ENCODE assay signal across 8 cellular contexts in genomic region chr9:137302176-137303030, GRCh38. TPM values are rescaled to one million over a fixed set of nuclear protein-coding genes. Genes with fewer than 3 reads are reported as not detected.
DNase-seq lines count a peak whose midpoint lies in the region; ATAC-seq and TF ChIP-seq lines count a peak whose summit lies in the region.

Gene NRARP (minus strand): TSS chr9:137302271. CDS start chr9:137301928, 343 bp downstream.

- peaks cover 14% of the 10 kb centered on the region for H3K27me3 Mint-ChIP-seq in activated T-helper 2 cell treated with anti-CD3 and anti-CD28 coated beads, Interferon-gamma antibody, Interleukin-2, Interleukin-4, amounts not matched to agents 10 μg/mL and 5 μg/mL and 100 μg/mL, durations not matched to agents 14 hours and 24 hours and 36 hours (ENCODE audit: low read depth)
- H3K27me3 Mint-ChIP-seq in neural progenitor cell (ENCODE audit: insufficient read depth, low read depth): peaks cover 6% of the 10 kb centered on the region

- H3K79me2 ChIP-seq in neural progenitor cell (ENCODE audit: low read depth): peaks cover 18% of the 10 kb centered on the region

- peak in 1 of 4 donors; percentile 17 for TF ChIP-seq POLR2A in stomach (IDR thresholded peaks at IDR 0.05)

- peak; percentile 60 for ATAC-seq in GM21526 (IDR thresholded peaks at IDR 0.05; ENCODE audit: low FRiP score, unreplicated experiment)

- H3K9ac ChIP-seq in neural progenitor cell: peak within 1 kb of the TSS; percentile 28

- DNase-seq in DMS53 (lab: John Stamatoyannopoulos, UW) (peak; percentile 97), RWPE1 (ENCODE audit: low spot score) (peak; percentile 95), foreskin fibroblast (peak; percentile 73 to 92), neural progenitor cell (ENCODE audit: low spot score) (peak; percentile 94), stomach (peak; percentile 96)
- peak; percentile 87 for DNase-seq in activated T-helper 2 cell treated with anti-CD3 and anti-CD28 coated beads, Interferon-gamma antibody, Interleukin-2, Interleukin-4, amounts not matched to agents 10 μg/mL and 5 μg/mL and 100 μg/mL, durations not matched to agents 14 hours and 24 hours and 36 hours (ENCODE audit: low spot score)

- peak within 1 kb of the TSS; percentile 99 for H3K4me2 ChIP-seq in neural progenitor cell

- peak; percentile 11; the same call in 1 of the 2 replicates for TF ChIP-seq RAD21 in Ishikawa (IDR thresholded peaks at IDR 0.05; ENCODE audit: low read depth)

- peaks cover 69% of the 10 kb centered on the region for H3K4me1 ChIP-seq in neural progenitor cell
- H3K4me1 ChIP-seq in stomach: peaks cover 66 to 93% (median 86%) of the 10 kb centered on the region in 4 donors

- TF ChIP-seq CTCF in RWPE1 (conservative IDR thresholded peaks at IDR 0.05; ENCODE audit: low read depth): peak; percentile 92
- TF ChIP-seq CTCF in foreskin fibroblast (IDR thresholded peaks at IDR 0.05; ENCODE audit: low read depth, low read length): peak; percentile 52
- TF ChIP-seq CTCF in neural progenitor cell (IDR thresholded peaks at IDR 0.05): peak; percentile 71
- TF ChIP-seq CTCF in stomach (IDR thresholded peaks at IDR 0.05): peak in 4 of 7 experiments; percentile 9 to 71 (median 52)

- H3K27me3 ChIP-seq in neural progenitor cell: peaks cover 33% of the 10 kb centered on the region
- peaks cover 7 to 94% (median 43%) of the 10 kb centered on the region in 3 donors for H3K27me3 ChIP-seq in stomach

- peaks cover 64% of the 10 kb centered on the region for H3F3A ChIP-seq in neural progenitor cell (ENCODE audit: low read depth)

- peaks cover 8% of the 10 kb centered on the region for H3K4me1 Mint-ChIP-seq in activated T-helper 2 cell treated with anti-CD3 and anti-CD28 coated beads, Interferon-gamma antibody, Interleukin-2, Interleukin-4, amounts not matched to agents 10 μg/mL and 5 μg/mL and 100 μg/mL, durations not matched to agents 14 hours and 24 hours and 36 hours (ENCODE audit: low read depth)
- H3K4me1 Mint-ChIP-seq in neural progenitor cell: peaks cover 46% of the 10 kb centered on the region

- H3K9me3 Mint-ChIP-seq in activated T-helper 2 cell treated with anti-CD3 and anti-CD28 coated beads, Interferon-gamma antibody, Interleukin-2, Interleukin-4, amounts not matched to agents 10 μg/mL and 5 μg/mL and 100 μg/mL, durations not matched to agents 14 hours and 24 hours and 36 hours: no peaks in the 10 kb centered on the region
- no peaks in the 10 kb centered on the region for H3K9me3 Mint-ChIP-seq in neural progenitor cell

- CTCF ChIA-PET in RWPE1 (lab: Yijun Ruan, JAX): interaction anchor here (0.5 to 2.8 kb wide), 30 partner anchors 9 to 318 kb away, joined by 3 to 13 read pairs (median 4); partner anchors contain the start of genes EXD3, RNF224 and TOR4A

- no peaks in the 10 kb centered on the region for H3K9me3 ChIP-seq in neural progenitor cell (ENCODE audit: low read depth)
- H3K9me3 ChIP-seq in stomach: no peaks in the 10 kb centered on the region

- no peak for TF ChIP-seq EP300 in Ishikawa (IDR thresholded peaks at IDR 0.05; ENCODE audit: borderline replicate concordance)
- TF ChIP-seq EP300 in stomach (IDR thresholded peaks at IDR 0.05): no peak

- peak within 1 kb of the TSS; percentile 35 to 37 for H3K4me3 ChIP-seq in foreskin fibroblast (ENCODE audit: low read depth in 1 of 2, low read length in 2 of 2)
- H3K4me3 ChIP-seq in neural progenitor cell: peak within 1 kb of the TSS; percentile 83
- H3K4me3 ChIP-seq in stomach: peak within 1 kb of the TSS; percentile 43 to 62 (median 54)

- POLR2A ChIA-PET in RWPE1 (lab: Yijun Ruan, JAX; ENCODE audit: low non-redundant PET): interaction anchor here (0.5 to 1.4 kb wide), 9 partner anchors 11 to 207 kb away, joined by 3 to 7 read pairs (median 3); partner anchors contain the start of gene EXD3

- H3K27ac ChIP-seq in RWPE1: peak within 1 kb of the TSS; percentile 92
- H3K27ac ChIP-seq in neural progenitor cell: no peak within 1 kb of the TSS
- H3K27ac ChIP-seq in stomach: peak within 1 kb of the TSS; percentile 85 to 90 (median 90)

- 0 to 10% (median 6%) methylated on average over 41 to 120 of the region's 121 CpGs for WGBS in stomach, 5 donors

- peak within 1 kb of the TSS; percentile 80 for H3K4me3 Mint-ChIP-seq in activated T-helper 2 cell treated with anti-CD3 and anti-CD28 coated beads, Interferon-gamma antibody, Interleukin-2, Interleukin-4, amounts not matched to agents 10 μg/mL and 5 μg/mL and 100 μg/mL, durations not matched to agents 14 hours and 24 hours and 36 hours (ENCODE audit: low read depth)
- peak within 1 kb of the TSS; percentile 98 for H3K4me3 Mint-ChIP-seq in neural progenitor cell

- H4K20me1 ChIP-seq in neural progenitor cell (ENCODE audit: low read depth): peaks cover 46% of the 10 kb centered on the region

- no peaks in the 10 kb centered on the region for H3K36me3 ChIP-seq in neural progenitor cell
- no peaks in the 10 kb centered on the region for H3K36me3 ChIP-seq in stomach

- no peak within 1 kb of the TSS for H3K27ac Mint-ChIP-seq in activated T-helper 2 cell treated with anti-CD3 and anti-CD28 coated beads, Interferon-gamma antibody, Interleukin-2, Interleukin-4, amounts not matched to agents 10 μg/mL and 5 μg/mL and 100 μg/mL, durations not matched to agents 14 hours and 24 hours and 36 hours
- H3K27ac Mint-ChIP-seq in neural progenitor cell: no peak within 1 kb of the TSS

- intact Hi-C loops in activated T-helper 2 cell treated with anti-CD3 and anti-CD28 coated beads, Interferon-gamma antibody, Interleukin-2, Interleukin-4, amounts not matched to agents 10 μg/mL and 5 μg/mL and 100 μg/mL, durations not matched to agents 14 hours and 24 hours and 36 hours (cut with micrococcal nuclease): no loop called here
- intact Hi-C loops in stomach (cut with DNase I; ENCODE audit: low total_unique reads): loop anchor here (10.0 kb wide), 1 partner anchor 102 kb away; no protein-coding TSS in a partner anchor

- H2AFZ ChIP-seq in neural progenitor cell (replicated peaks): no peak within 1 kb of the TSS

- no peaks in the 10 kb centered on the region for H3K36me3 Mint-ChIP-seq in activated T-helper 2 cell treated with anti-CD3 and anti-CD28 coated beads, Interferon-gamma antibody, Interleukin-2, Interleukin-4, amounts not matched to agents 10 μg/mL and 5 μg/mL and 100 μg/mL, durations not matched to agents 14 hours and 24 hours and 36 hours (ENCODE audit: low read depth)
- H3K36me3 Mint-ChIP-seq in neural progenitor cell: peaks cover 3% of the 10 kb centered on the region

TF ChIP-seq in Ishikawa, 13 proteins besides CTCF, POLR2A, EP300 and RAD21 (continues in another document):
- TF ChIP-seq MAX (IDR thresholded peaks at IDR 0.05): peak; percentile 69; the same call in 1 of the 2 replicates
- TF ChIP-seq NFIC (IDR thresholded peaks at IDR 0.05): no peak
- TF ChIP-seq USF1 (IDR thresholded peaks at IDR 0.05): no peak
- no peak for TF ChIP-seq TEAD4 (IDR thresholded peaks at IDR 0.05)
- peak; percentile 47; the same call in 1 of the 2 replicates for TF ChIP-seq TAF1 (IDR thresholded peaks at IDR 0.05; ENCODE audit: low read depth)
- TF ChIP-seq CREB1 (IDR thresholded peaks at IDR 0.05; ENCODE audit: low read depth): no peak
- peak; percentile 79; the same call in 1 of the 2 replicates for TF ChIP-seq EGR1 (IDR thresholded peaks at IDR 0.05)
- peak; percentile 47; the same call in 1 of the 2 replicates for TF ChIP-seq ZBTB7A (IDR thresholded peaks at IDR 0.05; ENCODE audit: low read depth)
- no peak; the same call in 1 of the 2 replicates for TF ChIP-seq YY1 (IDR thresholded peaks at IDR 0.05; ENCODE audit: low read depth)
- TF ChIP-seq FOXM1 (IDR thresholded peaks at IDR 0.05; ENCODE audit: borderline replicate concordance, low read depth): no peak
- no peak for TF ChIP-seq CEBPB (IDR thresholded peaks at IDR 0.05)
- TF ChIP-seq TCF12 (IDR thresholded peaks at IDR 0.05; ENCODE audit: low read depth): peak; percentile 27; the same call in 1 of the 2 replicates

RNA-seq across cellular contexts. Expression of gene NRARP, which starts in this region (rescaled TPM):
- 9.3 and 11.2 TPM in 2 replicates for total RNA-seq in activated T-helper 2 cell treated with anti-CD3 and anti-CD28 coated beads, Interferon-gamma antibody, Interleukin-2, Interleukin-4, amounts not matched to agents 10 μg/mL and 5 μg/mL and 100 μg/mL, durations not matched to agents 14 hours and 24 hours and 36 hours
- 20.7 and 25.2 TPM in 2 replicates for total RNA-seq in neural progenitor cell (ENCODE audit: low replicate concordance)
- total RNA-seq in stomach: 100 to 1,000 TPM in 1 of 5 donors, 10 to 100 TPM in 2, 1 to 10 TPM in 2; 1.2 to 323 (median 14.6) TPM
- polyA plus RNA-seq in stomach: 1 to 10 TPM; 1.5 to 2.7 (median 2.0) TPM
